In genomic region chr9:14768561-14769234, GRCh38 we compare ENCODE assay signal across 9 cellular contexts. TPM values are rescaled to one million over a fixed set of nuclear protein-coding genes. Genes with fewer than 3 reads are reported as not detected.
DNase-seq lines count a peak whose midpoint lies in the region; ATAC-seq, FAIRE-seq and TF ChIP-seq lines count a peak whose summit lies in the region.
"Had no signal": no experiment of that assay in that cellular context is flagged by ENCODE, and none has a peak within 500 bp of the region (broad histone marks: within the 10 kb centered on the region; RNA-seq: fewer than 3 reads in every experiment).

No MANE protein-coding gene starts in this region.

- TF ChIP-seq POLR2A in H54 (IDR thresholded peaks at IDR 0.05; ENCODE audit: low read depth, low read length): no peak
- no peak for TF ChIP-seq POLR2A in K562 (conservative IDR thresholded peaks at IDR 0.05)

- no peaks in the 10 kb centered on the region for H4K20me1 ChIP-seq in K562 (replicated peaks; ENCODE audit: control insufficient read depth, insufficient read depth, low read length)

- DNase-seq in COR-L47 (lab: John Stamatoyannopoulos, UW): peak; percentile 30
- peak; percentile 16 for DNase-seq in H54 (ENCODE audit: insufficient read length, low spot score)
- peak; percentile 20 for DNase-seq in NCI-H226
- DNase-seq in K562 (ENCODE audit: extremely low read depth in 1 of 4, low spot score in 3 of 4): peak; percentile 10 to 43 (median 16)
- DNase-seq in iris pigment epithelial cell (ENCODE audit: low read depth): peak; percentile 56
- no peak for DNase-seq in thoracic aorta (ENCODE audit: low spot score)
- DNase-seq in omental fat pad (ENCODE audit: low spot score): no peak
- DNase-seq in posterior vena cava (ENCODE audit: low spot score): no peak

- no peak overlapping the region for H3K4me2 ChIP-seq in K562 (ENCODE audit: insufficient read depth, low read length)

- no peak overlapping the region for H3K9ac ChIP-seq in K562 (ENCODE audit: insufficient read depth in 1 of 2, low read depth in 2 of 2, low read length in 2 of 2)

- peak; percentile 39; the same call in 2 of the 3 replicates for ATAC-seq in K562
- no peak for ATAC-seq in thoracic aorta (ENCODE audit: insufficient number of reproducible peaks, low FRiP score, low read depth)
- ATAC-seq in omental fat pad (ENCODE audit: low FRiP score): no peak

- POLR2A ChIA-PET in K562 (lab: Yijun Ruan, JAX): interaction anchor here (0.6 to 0.7 kb wide), 2 partner anchors 11 to 1080 kb away, joined by 3 to 4 read pairs; no protein-coding TSS in a partner anchor

- FAIRE-seq in H54 (lab: Jason Lieb, UNC): peak; percentile 92
- peak; percentile 88 for FAIRE-seq in K562 (lab: Jason Lieb, UNC)

- TF ChIP-seq RAD21 in K562 (CRISPR knock-in tag; conservative IDR thresholded peaks at IDR 0.05 in 1 of 2, IDR thresholded peaks at IDR 0.05 in 1 of 2): peak; percentile 61 to 69

- no peaks in the 10 kb centered on the region for H3K79me2 ChIP-seq in K562 (ENCODE audit: control insufficient read depth, insufficient read depth, low read length)

- in situ Hi-C loops in K562 (cut with MboI): loop anchor here (10.0 kb wide), 1 partner anchor 324 kb away; no protein-coding TSS in a partner anchor

- intact Hi-C loops in K562 (cut with micrococcal nuclease) (loop anchor here (1.0 to 10.0 kb wide), 5 partner anchors 152 to 1734 kb away; no protein-coding TSS in a partner anchor), posterior vena cava (cut with DNase I) (loop anchor here in 1 of 2 donors (5.0 kb wide), 1 partner anchor 151 kb away; no protein-coding TSS in a partner anchor)

- TF ChIP-seq CTCF in K562 (IDR thresholded peaks at IDR 0.05 in 2 of 3, conservative IDR thresholded peaks at IDR 0.05 in 1 of 3; ENCODE audit: insufficient read depth in 2 of 3, low read depth in 1 of 3, low read length in 3 of 3): peak; percentile 35 to 64 (median 51); a peak in 5 of 6 replicates
- peak; percentile 73 for TF ChIP-seq CTCF in thoracic aorta (IDR thresholded peaks at IDR 0.05)
- TF ChIP-seq CTCF in omental fat pad (IDR thresholded peaks at IDR 0.05): peak in 1 of 3 donors; percentile 17

- H3K4me3 ChIP-seq in K562: no peak overlapping the region
- H3K4me3 ChIP-seq in thoracic aorta: peak overlapping the region; percentile 19

- 2% methylated on average over 6 of the region's 6 CpGs for WGBS in K562 (ENCODE audit: insufficient coverage, low coverage, missing lambda C conversion rate)

- H2AFZ ChIP-seq in K562 (ENCODE audit: low read depth, low read length): no peak overlapping the region

- BruUV-seq in K562 (replicated peaks; lab: Mats Ljungman, UMichigan): no TSS peak

- no peaks in the 10 kb centered on the region for H3K36me3 ChIP-seq in K562 (ENCODE audit: control insufficient read depth, insufficient read depth, low read length)
- H3K36me3 ChIP-seq in thoracic aorta: no peaks in the 10 kb centered on the region

- CTCF ChIA-PET in K562 (lab: Yijun Ruan, JAX; ENCODE audit: low intra/inter-chr PET ratio): interaction anchor here (1.2 to 1.6 kb wide), 3 partner anchors 152 to 416 kb away, joined by 3 to 5 read pairs (median 3); no protein-coding TSS in a partner anchor

- H3K9me3 ChIP-seq in K562 (replicated peaks; ENCODE audit: control insufficient read depth, insufficient read depth, low read depth, low read length) (no peaks in the 10 kb centered on the region), thoracic aorta (no peaks in the 10 kb centered on the region)

- no peaks in the 10 kb centered on the region for H3K9me1 ChIP-seq in K562 (ENCODE audit: control insufficient read depth, insufficient read depth, low read length)

- H3K27ac ChIP-seq in K562 (ENCODE audit: extremely low read depth, low read depth, low read length) (no peak overlapping the region), thoracic aorta (no peak overlapping the region)

- H3K27me3 ChIP-seq in K562 (ENCODE audit: control insufficient read depth in 2 of 2, insufficient read depth in 2 of 2, low read length in 2 of 2) (no peaks in the 10 kb centered on the region; a peak in 1 of 5 replicates), thoracic aorta (replicated peaks; ENCODE audit: insufficient read depth) (no peaks in the 10 kb centered on the region)

- no peaks in the 10 kb centered on the region for H3K4me1 ChIP-seq in K562 (replicated peaks in 1 of 2; ENCODE audit: control insufficient read depth in 2 of 2, insufficient read depth in 2 of 2, low read length in 2 of 2)
- H3K4me1 ChIP-seq in thoracic aorta (ENCODE audit: control insufficient read depth in 1 of 2, low read depth in 2 of 2): no peaks in the 10 kb centered on the region

- TF ChIP-seq EP300 in K562 (IDR thresholded peaks at IDR 0.05; ENCODE audit: low read length): no peak

TF ChIP-seq in K562, 482 proteins besides CTCF, POLR2A, EP300 and RAD21:
- TF ChIP-seq SMC3 (conservative IDR thresholded peaks at IDR 0.05; ENCODE audit: insufficient read depth, low read depth, low read length): peak; percentile 42; the same call in 1 of the 2 replicates
- TF ChIP-seq POLR2AphosphoS2 (IDR thresholded peaks at IDR 0.05; ENCODE audit: low read length): no peak
- no peak for TF ChIP-seq XRCC4 (IDR thresholded peaks at IDR 0.05; ENCODE audit: extremely low read depth, insufficient read depth, insufficient read length)
- no peak for TF ChIP-seq TCF3 (CRISPR knock-in tag; IDR thresholded peaks at IDR 0.05)
- 0 out of 2 replicates have a peak, but pooled peaks have one; percentile 12 for TF ChIP-seq DEAF1 (CRISPR knock-in tag; IDR thresholded peaks at IDR 0.05)

RNA-seq across cellular contexts. Expression of gene CER1, which starts 46.2 kb away (rescaled TPM):
- total RNA-seq in K562 (2011; cell fraction: chromatin; rRNA removed; ENCODE audit: low replicate concordance): not detected in 2 replicates
- not detected in 2 replicates for total RNA-seq in K562 (2011; cell fraction: nucleolus; rRNA removed)
- total RNA-seq in K562 (2011; cell fraction: nucleoplasm; rRNA removed): not detected in 2 replicates
- total RNA-seq in K562 (2014; rRNA removed) (not detected in 2 replicates), K562 (2014; rRNA removed; fragmentation: Illumina TruSeq; extraction: Trizol) (not detected in 2 replicates), K562 (2015; rRNA removed; fragmentation: Illumina TruSeq; extraction: Trizol) (not detected in 2 replicates), K562 (2021) (not detected in 2 replicates), thoracic aorta (not detected), omental fat pad (under 1 TPM in 1 of 4 donors, not detected in 3; 0.37 TPM), posterior vena cava (not detected)
- polyA plus RNA-seq in K562 (2011; rRNA removed) (not detected in 2 replicates), K562 (2014; fragmentation: Illumina TruSeq; extraction: Trizol) (not detected in 2 replicates), K562 (2014; fragmentation: Nextera tagmentation; extraction: Ambion mirVana) (not detected), K562 (2014; rRNA removed) (not detected in 2 replicates)
- not detected in 2 replicates for polyA plus RNA-seq in K562 (2011; cell fraction: cytosol; rRNA removed)
- polyA plus RNA-seq in K562 (2011; cell fraction: nucleus; rRNA removed): not detected in 2 replicates
- not detected in 2 replicates for polyA plus RNA-seq in K562 (2012)
- not detected in 2 replicates for polyA minus RNA-seq in K562 (2011; rRNA and poly(A)+ RNA removed)
- not detected in 2 replicates for polyA minus RNA-seq in K562 (2011; cell fraction: cytosol; rRNA and poly(A)+ RNA removed)
- polyA minus RNA-seq in K562 (2011; cell fraction: nucleus; rRNA and poly(A)+ RNA removed): not detected in 2 replicates
- total RNA-seq: mononuclear cell had no signal

Comparison
In these comparisons a context has a peak if more than half of its experiments do, and no peak if none do; other contexts are left out.
1. DNase-seq: peak in COR-L47 (single experiment), H54 (single experiment), NCI-H226 (single experiment), K562 (4 of 4) and iris pigment epithelial cell (single experiment); none in thoracic aorta (single experiment), omental fat pad (single experiment) and posterior vena cava (single experiment).